In the genomic region with DNA sequence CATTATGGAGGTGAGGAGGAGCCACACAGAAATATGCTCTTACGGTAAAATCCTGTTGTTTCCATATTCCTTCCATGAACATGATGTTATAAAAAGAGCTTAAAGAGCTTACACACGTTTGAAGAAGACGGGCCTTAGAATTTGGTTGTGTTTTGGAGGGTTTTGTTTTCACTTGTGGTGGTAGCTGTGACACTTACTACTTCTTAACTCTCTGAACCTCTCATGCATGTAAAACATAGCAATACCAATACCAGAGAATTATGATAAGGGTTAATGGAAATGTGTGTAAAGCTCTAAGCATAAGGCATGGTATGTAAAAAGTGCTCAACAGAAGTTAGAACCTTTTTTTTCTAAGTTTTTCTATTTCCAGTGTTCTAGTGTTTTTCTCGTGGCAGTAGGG, we compare ENCODE assay signal across 16 cellular contexts.
"Had no signal": no experiment of that assay in that cellular context is flagged by ENCODE, and none has a peak within 500 bp of the region (broad histone marks: within the 10 kb centered on the region; RNA-seq: fewer than 3 reads in every experiment).

No MANE protein-coding gene starts in this region.

- DNase-seq: activated CD4-positive, alpha-beta T cell treated with anti-CD3 and anti-CD28 coated beads, Interleukin-2, amount 10 ng/mL, durations not matched to agents 24 days and 14 days; activated CD8-positive, alpha-beta T cell treated with anti-CD3 and anti-CD28 coated beads for 36 hours; activated naive CD4-positive, alpha-beta T cell; activated naive CD8-positive, alpha-beta T cell treated with anti-CD3 and anti-CD28 coated beads for 36 hours; activated T-cell treated with anti-CD3 and anti-CD28 coated beads, Interleukin-2, amount 50 U/mL, for 1 hour; amniotic stem cell; hypothalamus; islet precursor cell; lower lobe of right lung; stimulated activated CD4-positive, alpha-beta T cell treated with anti-CD3 and anti-CD28 coated beads, Interleukin-12 subunit alpha, Interleukin-12 subunit beta, amount 100 ng/mL, for 4 hours; stimulated activated CD4-positive, alpha-beta T cell treated with anti-CD3 and anti-CD28 coated beads, Interleukin-1b, Interleukin-23, amount 100 ng/mL, for 48 hours; stimulated activated CD8-positive, alpha-beta memory T cell treated with anti-CD3 and anti-CD28 coated beads, Interleukin-4, amount 100 ng/mL, for 48 hours; stimulated activated naive CD4-positive, alpha-beta T cell; T1000 had no signal

- ATAC-seq: activated CD8-positive, alpha-beta T cell treated with anti-CD3 and anti-CD28 coated beads for 36 hours; activated T-helper 17 cell treated with anti-CD3 and anti-CD28 coated beads, Interleukin-2, amount 50 U/mL, for 72 hours; lower lobe of right lung; natural killer cell treated with Interleukin-12 subunit alpha and Interleukin-12 subunit beta and Interleukin-15 and Interleukin-18, amount 100 ng/mL, for 72 hours had no signal
